In genomic region chr16:58462089-58462488, GRCh38 we compare ENCODE assay signal across 1 cellular context.
TF ChIP-seq lines count a peak whose summit lies in the region.

No MANE protein-coding gene starts in this region.

TF ChIP-seq in HCT116, 20 proteins besides CTCF, POLR2A, EP300 and RAD21:
- no peak for TF ChIP-seq ZBTB33 (IDR thresholded peaks at IDR 0.05; ENCODE audit: extremely low read depth, insufficient replicate concordance, low read length)
- no peak for TF ChIP-seq SP1 (IDR thresholded peaks at IDR 0.05; ENCODE audit: low read depth)
- TF ChIP-seq ZFX (IDR thresholded peaks at IDR 0.05), result no peak
- TF ChIP-seq JUND (IDR thresholded peaks at IDR 0.05), result no peak
- TF ChIP-seq REST (IDR thresholded peaks at IDR 0.05; ENCODE audit: low read depth), result no peak
- TF ChIP-seq EZH2phosphoT487 (IDR thresholded peaks at IDR 0.05; ENCODE audit: borderline replicate concordance), result no peak
- TF ChIP-seq ATF3 (IDR thresholded peaks at IDR 0.05), result no peak
